8 cellular contexts compared by ENCODE assay signal in genomic region chr6:26195924-26196845, GRCh38.
A peak's percentile ranks its signal among the peaks of the same experiment; 100 is the strongest.
DNase-seq lines count a peak whose midpoint lies in the region; ATAC-seq and TF ChIP-seq lines count a peak whose summit lies in the region.

No MANE protein-coding gene starts in this region.

- TF ChIP-seq POLR2A in suprapubic skin (IDR thresholded peaks at IDR 0.05): no peak

- DNase-seq in GM06990 (ENCODE audit: extremely low read depth, insufficient read length) (peak; percentile 54), NCI-H146 (lab: John Stamatoyannopoulos, UW) (peak; percentile 49), suprapubic skin (ENCODE audit: low spot score in 2 of 2) (peak in 1 of 2 donors; percentile 63), kidney glomerular epithelial cell (lab: John Stamatoyannopoulos, UW) (no peak)

- H3K36me3 ChIP-seq in GM06990 (ENCODE audit: control insufficient read depth, insufficient read depth, low read length) (no peaks in the 10 kb centered on the region; the same call in 1 of the 2 replicates), suprapubic skin (no peaks in the 10 kb centered on the region)

- TF ChIP-seq EP300 in suprapubic skin (IDR thresholded peaks at IDR 0.05): no peak

- H3K9me3 ChIP-seq in suprapubic skin: no peaks in the 10 kb centered on the region

- WGBS in suprapubic skin: 24% methylated on average over 28 of the region's 28 CpGs

- H3K4me3 ChIP-seq in GM06990 (replicated peaks; ENCODE audit: low read depth, low read length) (peak overlapping the region; percentile 76), suprapubic skin (peak overlapping the region; percentile 72)

- no peak for TF ChIP-seq CTCF in GM06990 (IDR thresholded peaks at IDR 0.05; ENCODE audit: insufficient read depth, low read length, poor library complexity, severe bottlenecking)
- no peak for TF ChIP-seq CTCF in suprapubic skin (IDR thresholded peaks at IDR 0.05)

- ATAC-seq in HG03175 (IDR thresholded peaks at IDR 0.05; ENCODE audit: unreplicated experiment) (no peak), GM19467 (IDR thresholded peaks at IDR 0.05; ENCODE audit: unreplicated experiment) (no peak)

- H3K27me3 ChIP-seq in GM06990 (replicated peaks; ENCODE audit: control insufficient read depth, insufficient read depth, low read length) (no peaks in the 10 kb centered on the region), layer of hippocampus (ENCODE audit: control insufficient read depth, insufficient read depth, low read length) (no peaks in the 10 kb centered on the region), suprapubic skin (peaks cover 41% of the 10 kb centered on the region)

- peaks cover 47% of the 10 kb centered on the region for H3K4me1 ChIP-seq in suprapubic skin

- H3K27ac ChIP-seq in angular gyrus (ENCODE audit: low read depth, low read length): peak overlapping the region; percentile 70
- peak overlapping the region; percentile 38 for H3K27ac ChIP-seq in layer of hippocampus (ENCODE audit: low read depth, low read length)
- peak overlapping the region; percentile 90 for H3K27ac ChIP-seq in suprapubic skin

Comparison
In these comparisons a context has a peak if more than half of its experiments do, and no peak if none do; other contexts are left out.
1. H3K27ac ChIP-seq: peak in every context shown above with its lines; median percentile 90 in suprapubic skin; 70 in angular gyrus; 38 in layer of hippocampus.